Comparison of ENCODE assay signal across 9 cellular contexts in genomic region chr9:124320062-124320973, GRCh38.
DNase-seq lines count a peak whose midpoint lies in the region; ATAC-seq, FAIRE-seq and TF ChIP-seq lines count a peak whose summit lies in the region.
"Had no signal": no experiment of that assay in that cellular context is flagged by ENCODE, and none has a peak within 500 bp of the region (broad histone marks: within the 10 kb centered on the region; RNA-seq: fewer than 3 reads in every experiment).

No MANE protein-coding gene starts in this region.

- H3K79me2 ChIP-seq in SK-N-SH (ENCODE audit: insufficient read depth) (peaks cover 17% of the 10 kb centered on the region; the same call in 1 of the 2 replicates), astrocyte (ENCODE audit: insufficient read depth, low read length) (peaks cover 7% of the 10 kb centered on the region)

- no peak overlapping the region for H3K9ac ChIP-seq in SK-N-SH
- H3K9ac ChIP-seq in astrocyte (ENCODE audit: low read length): no peak overlapping the region

- FAIRE-seq in astrocyte (lab: Jason Lieb, UNC): no peak

- H3K27ac Mint-ChIP-seq in astrocyte (ENCODE audit: unreplicated experiment): no peak overlapping the region
- H3K27ac Mint-ChIP-seq: activated naive CD4-positive, alpha-beta T cell treated with anti-CD3 and anti-CD28 coated beads, Interleukin-2, amount 50 U/mL, for 24 hours had no signal

- H3K27me3 ChIP-seq in SK-N-SH (ENCODE audit: insufficient read depth) (no peaks in the 10 kb centered on the region), astrocyte (ENCODE audit: insufficient read depth, low read length) (no peaks in the 10 kb centered on the region), spleen (replicated peaks in 1 of 7) (no peaks in the 10 kb centered on the region)

- intact Hi-C loops in spleen (cut with DNase I; ENCODE audit: low total_unique reads): no loop called here

- no peak for TF ChIP-seq EP300 in SK-N-SH (IDR thresholded peaks at IDR 0.05; ENCODE audit: borderline replicate concordance in 1 of 2, low read depth in 1 of 2, low read length in 1 of 2)

- H3K36me3 ChIP-seq in SK-N-SH (replicated peaks in 1 of 2; ENCODE audit: control insufficient read depth in 1 of 2, insufficient read depth in 2 of 2, low read length in 1 of 2) (peaks cover 24 to 34% of the 10 kb centered on the region in 2 experiments), astrocyte (ENCODE audit: insufficient read depth, low read length) (peaks cover 31% of the 10 kb centered on the region), spleen (peaks cover 0 to 83% (median 46%) of the 10 kb centered on the region in 6 donors)

- H3K36me3 Mint-ChIP-seq in astrocyte (ENCODE audit: low read depth, unreplicated experiment): peaks cover 22% of the 10 kb centered on the region
- H3K36me3 Mint-ChIP-seq: activated naive CD4-positive, alpha-beta T cell treated with anti-CD3 and anti-CD28 coated beads, Interleukin-2, amount 50 U/mL, for 24 hours had no signal

- H4K20me1 ChIP-seq in SK-N-SH (ENCODE audit: insufficient read depth): no peaks in the 10 kb centered on the region
- H4K20me1 ChIP-seq in astrocyte (ENCODE audit: insufficient read depth, low read length): peaks cover 17% of the 10 kb centered on the region

- no peaks in the 10 kb centered on the region for H3K9me2 ChIP-seq in SK-N-SH

- H3K4me3 Mint-ChIP-seq in astrocyte (ENCODE audit: unreplicated experiment): no peak overlapping the region
- H3K4me3 Mint-ChIP-seq: activated naive CD4-positive, alpha-beta T cell treated with anti-CD3 and anti-CD28 coated beads, Interleukin-2, amount 50 U/mL, for 24 hours had no signal

- H3K27ac ChIP-seq in SK-N-SH (ENCODE audit: low read depth in 2 of 2, low read length in 1 of 2) (no peak overlapping the region), astrocyte (ENCODE audit: low read depth, low read length) (no peak overlapping the region), spleen (peak overlapping the region in 2 of 8 donors; percentile 36 to 42)

- H3F3A ChIP-seq in SK-N-SH (replicated peaks; ENCODE audit: insufficient read depth): peaks cover 7% of the 10 kb centered on the region

- POLR2A ChIA-PET in SK-N-SH (lab: Yijun Ruan, JAX): no interaction called here

- H3K4me1 Mint-ChIP-seq in astrocyte (ENCODE audit: low read depth, unreplicated experiment): no peaks in the 10 kb centered on the region
- H3K4me1 Mint-ChIP-seq: activated naive CD4-positive, alpha-beta T cell treated with anti-CD3 and anti-CD28 coated beads, Interleukin-2, amount 50 U/mL, for 24 hours had no signal

- peaks cover 3% of the 10 kb centered on the region for H3K9me3 Mint-ChIP-seq in astrocyte (ENCODE audit: unreplicated experiment)
- H3K9me3 Mint-ChIP-seq: activated naive CD4-positive, alpha-beta T cell treated with anti-CD3 and anti-CD28 coated beads, Interleukin-2, amount 50 U/mL, for 24 hours had no signal

- H3K4me1 ChIP-seq in SK-N-SH (ENCODE audit: control insufficient read depth in 1 of 2, insufficient read depth in 2 of 2, low read depth in 1 of 2, low read length in 1 of 2) (no peaks in the 10 kb centered on the region; a peak in 1 of 4 replicates), astrocyte (ENCODE audit: insufficient read depth, low read length) (no peaks in the 10 kb centered on the region), spleen (peaks cover 0 to 34% (median 14%) of the 10 kb centered on the region in 6 donors)

- peak; percentile 89 for DNase-seq in ELF-1 (ENCODE audit: low read depth, low spot score)
- peak; percentile 92 for DNase-seq in SK-N-SH
- DNase-seq in astrocyte (ENCODE audit: low read depth): no peak
- peak in 35 of 51 donors; percentile 2 to 65 (median 38) for DNase-seq in hypothalamus (lab: John Stamatoyannopoulos, UW)
- peak; percentile 86 for DNase-seq in spleen

- TF ChIP-seq CTCF in LNCAP (IDR thresholded peaks at IDR 0.05): peak; percentile 86
- peak; percentile 83 for TF ChIP-seq CTCF in SK-N-SH (IDR thresholded peaks at IDR 0.05)
- TF ChIP-seq CTCF in astrocyte (IDR thresholded peaks at IDR 0.05; ENCODE audit: insufficient read depth, low read depth, low read length): peak; percentile 85
- TF ChIP-seq CTCF in spleen (IDR thresholded peaks at IDR 0.05 in 8 of 11, conservative IDR thresholded peaks at IDR 0.05 in 3 of 11): peak; percentile 49 to 88 (median 79)

- H2AFZ ChIP-seq in SK-N-SH (ENCODE audit: low read depth) (no peak overlapping the region), astrocyte (ENCODE audit: low read depth, low read length) (no peak overlapping the region)

- CTCF ChIA-PET in SK-N-SH (lab: Yijun Ruan, JAX): interaction anchor here (0.5 to 8.2 kb wide), 26 partner anchors 9 to 918 kb away, joined by 3 to 55 read pairs (median 4); no protein-coding TSS in a partner anchor

- no peaks in the 10 kb centered on the region for H3K27me3 Mint-ChIP-seq in astrocyte (ENCODE audit: low read depth, unreplicated experiment)
- H3K27me3 Mint-ChIP-seq: activated naive CD4-positive, alpha-beta T cell treated with anti-CD3 and anti-CD28 coated beads, Interleukin-2, amount 50 U/mL, for 24 hours had no signal

- no peak overlapping the region for H3K4me2 ChIP-seq in SK-N-SH
- no peak overlapping the region for H3K4me2 ChIP-seq in astrocyte (ENCODE audit: low read length)

- peak; percentile 78 for TF ChIP-seq RAD21 in SK-N-SH (IDR thresholded peaks at IDR 0.05; ENCODE audit: low read length)

- no peak for TF ChIP-seq POLR2A in spleen (IDR thresholded peaks at IDR 0.05)

- H3K9me3 ChIP-seq in SK-N-SH (no peaks in the 10 kb centered on the region), astrocyte (ENCODE audit: insufficient read depth, low read depth, low read length) (no peaks in the 10 kb centered on the region), spleen (no peaks in the 10 kb centered on the region)

- no peak for ATAC-seq in GM21786 (IDR thresholded peaks at IDR 0.05; ENCODE audit: unreplicated experiment)
- no peak for ATAC-seq in GM21619 (IDR thresholded peaks at IDR 0.05; ENCODE audit: unreplicated experiment)

- H3K4me3 ChIP-seq in SK-N-SH (ENCODE audit: low read depth in 2 of 2, low read length in 1 of 2): no peak overlapping the region; a peak in 2 of 4 replicates
- no peak overlapping the region for H3K4me3 ChIP-seq in astrocyte (ENCODE audit: insufficient read depth, low read depth, low read length)
- H3K4me3 ChIP-seq in spleen: no peak overlapping the region

- WGBS in SK-N-SH (ENCODE audit: low lambda C conversion rate): 55% methylated on average over 12 of the region's 17 CpGs
- 61 to 77% (median 64%) methylated on average over 14 to 17 of the region's 17 CpGs for WGBS in spleen, 5 donors

TF ChIP-seq in SK-N-SH, 30 proteins besides CTCF, POLR2A, EP300 and RAD21:
- no peak for TF ChIP-seq REST (IDR thresholded peaks at IDR 0.05; ENCODE audit: low read depth, low read length)
- no peak for TF ChIP-seq YY1 (IDR thresholded peaks at IDR 0.05; ENCODE audit: low read depth)
- no peak for TF ChIP-seq FOXJ3 (CRISPR knock-in tag; IDR thresholded peaks at IDR 0.05)
- TF ChIP-seq ELF1 (IDR thresholded peaks at IDR 0.05): peak; percentile 69
- TF ChIP-seq MEF2A (IDR thresholded peaks at IDR 0.05; ENCODE audit: borderline replicate concordance, low read depth): no peak
- TF ChIP-seq FOSL2 (IDR thresholded peaks at IDR 0.05; ENCODE audit: borderline replicate concordance, low read depth): no peak
- no peak for TF ChIP-seq MXI1 (IDR thresholded peaks at IDR 0.05; ENCODE audit: low read depth, low read length)
- TF ChIP-seq SMC3 (IDR thresholded peaks at IDR 0.05; ENCODE audit: low read depth, low read length): peak; percentile 83
- no peak for TF ChIP-seq GATA2 (CRISPR knock-in tag; IDR thresholded peaks at IDR 0.05)
- TF ChIP-seq GABPA (IDR thresholded peaks at IDR 0.05; ENCODE audit: low read depth): peak; percentile 48; the same call in 1 of the 2 replicates
TF ChIP-seq in SK-N-SH: peak in this region for 3.
